In genomic region chr13:36870050-36870692, GRCh38 we compare ENCODE assay signal across 1 cellular context.
TF ChIP-seq lines count a peak whose summit lies in the region.

No MANE protein-coding gene starts in this region.

TF ChIP-seq in HepG2, 621 proteins besides CTCF, POLR2A, EP300 and RAD21 (continued from another document and continues in another):
- no peak for TF ChIP-seq FOXA1 (IDR thresholded peaks at IDR 0.05)
- TF ChIP-seq FOXA1 (CRISPR knock-in tag; IDR thresholded peaks at IDR 0.05), result peak; percentile 46; the same call in 1 of the 2 replicates
- no peak for TF ChIP-seq NFIC (IDR thresholded peaks at IDR 0.05; ENCODE audit: low read length)
- no peak for TF ChIP-seq SAFB2 (CRISPR knock-in tag; IDR thresholded peaks at IDR 0.05; ENCODE audit: borderline replicate concordance, low read depth)
- TF ChIP-seq ISX (CRISPR knock-in tag; conservative IDR thresholded peaks at IDR 0.05), result no peak
- peak; percentile 54; the same call in 1 of the 2 replicates for TF ChIP-seq MIER3 (CRISPR knock-in tag; IDR thresholded peaks at IDR 0.05; ENCODE audit: borderline replicate concordance)
- TF ChIP-seq JARID2 (CRISPR knock-in tag; IDR thresholded peaks at IDR 0.05; ENCODE audit: insufficient replicate concordance), result no peak
- TF ChIP-seq CEBPG (CRISPR knock-in tag; IDR thresholded peaks at IDR 0.05), result peak; percentile 76
- TF ChIP-seq ELF3 (CRISPR knock-in tag; IDR thresholded peaks at IDR 0.05), result peak; percentile 77
- peak; percentile 31; the same call in 1 of the 2 replicates for TF ChIP-seq YEATS2 (CRISPR knock-in tag; IDR thresholded peaks at IDR 0.05; ENCODE audit: borderline replicate concordance)
- no peak for TF ChIP-seq HINFP (CRISPR knock-in tag; IDR thresholded peaks at IDR 0.05; ENCODE audit: low read depth)
- no peak for TF ChIP-seq ZNF557 (CRISPR knock-in tag; IDR thresholded peaks at IDR 0.05)
- TF ChIP-seq ZSCAN31 (CRISPR knock-in tag; IDR thresholded peaks at IDR 0.05; ENCODE audit: low read depth), result no peak
- TF ChIP-seq ZBTB34 (CRISPR knock-in tag; IDR thresholded peaks at IDR 0.05), result no peak
- no peak for TF ChIP-seq ZNF326 (CRISPR knock-in tag; IDR thresholded peaks at IDR 0.05; ENCODE audit: borderline replicate concordance)
- no peak for TF ChIP-seq UBTF (CRISPR knock-in tag; IDR thresholded peaks at IDR 0.05)
- no peak for TF ChIP-seq ZNF33A (CRISPR knock-in tag; IDR thresholded peaks at IDR 0.05; ENCODE audit: borderline replicate concordance)
- TF ChIP-seq ZNF629 (CRISPR knock-in tag; conservative IDR thresholded peaks at IDR 0.05), result no peak
- TF ChIP-seq DNMT1 (CRISPR knock-in tag; IDR thresholded peaks at IDR 0.05), result no peak
- no peak for TF ChIP-seq FIP1L1 (IDR thresholded peaks at IDR 0.05; ENCODE audit: borderline replicate concordance, insufficient read depth, low read depth, low read length)
- TF ChIP-seq NFE2L2 (IDR thresholded peaks at IDR 0.05; ENCODE audit: low read length), result no peak
- no peak for TF ChIP-seq KLF13 (CRISPR knock-in tag; IDR thresholded peaks at IDR 0.05)
- peak; percentile 34; the same call in 1 of the 2 replicates for TF ChIP-seq TSC22D2 (CRISPR knock-in tag; IDR thresholded peaks at IDR 0.05; ENCODE audit: borderline replicate concordance)
- peak; percentile 87 for TF ChIP-seq GATAD2A (CRISPR knock-in tag; IDR thresholded peaks at IDR 0.05)
- peak; percentile 33; the same call in 1 of the 2 replicates for TF ChIP-seq ZKSCAN8 (CRISPR knock-in tag; IDR thresholded peaks at IDR 0.05; ENCODE audit: borderline replicate concordance)
- TF ChIP-seq ZBTB21 (CRISPR knock-in tag; IDR thresholded peaks at IDR 0.05), result no peak
- TF ChIP-seq ZNF18 (CRISPR knock-in tag; IDR thresholded peaks at IDR 0.05; ENCODE audit: insufficient replicate concordance), result no peak
- no peak for TF ChIP-seq KLF9 (CRISPR knock-in tag; IDR thresholded peaks at IDR 0.05; ENCODE audit: low read depth)
- no peak for TF ChIP-seq EZH2 (conservative IDR thresholded peaks at IDR 0.05; ENCODE audit: low read depth, low read length)
- no peak for TF ChIP-seq ZNF564 (CRISPR knock-in tag; IDR thresholded peaks at IDR 0.05)
- no peak for TF ChIP-seq GMEB1 (CRISPR knock-in tag; IDR thresholded peaks at IDR 0.05; ENCODE audit: borderline replicate concordance)
- TF ChIP-seq IKZF5 (CRISPR knock-in tag; IDR thresholded peaks at IDR 0.05), result 0 out of 2 replicates have a peak, but pooled peaks have one; percentile 25
- peak; percentile 99 for TF ChIP-seq RXRB (CRISPR knock-in tag; IDR thresholded peaks at IDR 0.05; ENCODE audit: borderline replicate concordance)
- TF ChIP-seq ARID3A (IDR thresholded peaks at IDR 0.05; ENCODE audit: low read depth, low read length), result no peak
- TF ChIP-seq SETDB1 (CRISPR knock-in tag; IDR thresholded peaks at IDR 0.05; ENCODE audit: borderline replicate concordance), result no peak
- TF ChIP-seq SAP130 (CRISPR knock-in tag; IDR thresholded peaks at IDR 0.05; ENCODE audit: low read depth), result peak; percentile 61
- TF ChIP-seq CC2D1A (CRISPR knock-in tag; IDR thresholded peaks at IDR 0.05), result no peak
- TF ChIP-seq SRSF4 (IDR thresholded peaks at IDR 0.05; ENCODE audit: low read depth, low read length, poor library complexity, severe bottlenecking), result no peak
- TF ChIP-seq HMGXB4 (CRISPR knock-in tag; IDR thresholded peaks at IDR 0.05; ENCODE audit: borderline replicate concordance in 1 of 2, low read depth in 1 of 2), result 0 out of 4 replicates have a peak, but pooled peaks of 1 of the 2 experiments have one; percentile 10
- no peak for TF ChIP-seq ZNF672 (CRISPR knock-in tag; IDR thresholded peaks at IDR 0.05)
- no peak for TF ChIP-seq ATRX (CRISPR knock-in tag; IDR thresholded peaks at IDR 0.05; ENCODE audit: borderline replicate concordance)
- TF ChIP-seq NCOA2 (CRISPR knock-in tag; IDR thresholded peaks at IDR 0.05), result peak; percentile 90
- peak; percentile 72 for TF ChIP-seq FOXP4 (CRISPR knock-in tag; IDR thresholded peaks at IDR 0.05)
- no peak for TF ChIP-seq ZNF282 (IDR thresholded peaks at IDR 0.05; ENCODE audit: partially characterized antibody)
- TF ChIP-seq ZNF235 (CRISPR knock-in tag; IDR thresholded peaks at IDR 0.05; ENCODE audit: borderline replicate concordance), result no peak
- TF ChIP-seq ARNT2 (CRISPR knock-in tag; IDR thresholded peaks at IDR 0.05; ENCODE audit: low read depth), result no peak
- no peak for TF ChIP-seq GABPB1 (CRISPR knock-in tag; IDR thresholded peaks at IDR 0.05)
- no peak for TF ChIP-seq TMF1 (CRISPR knock-in tag; IDR thresholded peaks at IDR 0.05; ENCODE audit: low read depth)
